ENCODE assay signal across 1 cellular context in the genomic region with DNA sequence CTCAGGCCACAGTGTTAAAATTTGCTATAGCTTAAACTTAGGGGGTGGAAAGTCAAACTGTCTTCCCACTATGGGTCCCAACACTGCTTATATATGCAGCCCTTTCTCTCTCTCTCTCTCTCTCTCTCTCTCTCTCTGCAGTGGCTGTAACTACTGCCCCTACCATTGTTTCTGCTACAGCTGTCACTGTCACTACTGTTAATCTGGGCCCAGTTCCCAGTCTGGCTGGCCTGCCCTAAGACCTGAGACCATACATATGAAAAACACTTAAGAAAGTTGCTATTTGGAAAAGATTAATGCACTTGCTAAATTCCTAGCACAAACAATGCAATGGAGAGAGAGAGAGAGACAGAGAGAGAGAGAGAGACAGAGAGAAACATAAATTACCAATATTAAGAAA.
TF ChIP-seq lines count a peak whose summit lies in the region.

No MANE protein-coding gene starts in this region.

TF ChIP-seq in A549, 52 proteins besides CTCF, POLR2A, EP300 and RAD21 (continued from another document):
- TF ChIP-seq REST (IDR thresholded peaks at IDR 0.05) (no peak), JUN (IDR thresholded peaks at IDR 0.05) (no peak), NFE2L2 (conservative IDR thresholded peaks at IDR 0.05; ENCODE audit: low read length) (no peak), RCOR1 (IDR thresholded peaks at IDR 0.05; ENCODE audit: low read depth, low read length) (no peak), CEBPB (IDR thresholded peaks at IDR 0.05) (no peak), NPAS2 (CRISPR knock-in tag; IDR thresholded peaks at IDR 0.05; ENCODE audit: borderline replicate concordance) (no peak), HEYL (CRISPR knock-in tag; IDR thresholded peaks at IDR 0.05) (no peak)
